ENCODE assay signal across 8 cellular contexts in genomic region chr4:118835896-118836762, GRCh38. TPM values are rescaled to one million over a fixed set of nuclear protein-coding genes. Genes with fewer than 3 reads are reported as not detected.
DNase-seq lines count a peak whose midpoint lies in the region; ATAC-seq, FAIRE-seq and TF ChIP-seq lines count a peak whose summit lies in the region.

TSS of gene SEC24D (minus strand) at chr4:118836126. CDS start at chr4:118833696, 2,430 bp downstream.

- peak within 1 kb of the TSS; percentile 96 for H3K9ac ChIP-seq in HepG2 (ENCODE audit: insufficient read depth, low read depth, low read length)

- in situ Hi-C loops in HepG2 (cut with HindIII; ENCODE audit: extremely low pct_ligation_motif_present, low pct_unique_long_range_greater_than_20kb), result no loop called here

- peaks cover 10% of the 10 kb centered on the region for H3K36me3 ChIP-seq in BJ (ENCODE audit: control insufficient read depth, insufficient read depth, low read length)
- H3K36me3 ChIP-seq in HepG2 (replicated peaks in 1 of 2; ENCODE audit: control insufficient read depth in 1 of 2, insufficient read depth in 2 of 2, low read length in 2 of 2), result peaks cover 0 to 20% of the 10 kb centered on the region in 2 experiments; a peak in 4 of 5 replicates

- H3K4me2 ChIP-seq in HepG2 (ENCODE audit: low read depth, low read length), result peak within 1 kb of the TSS; percentile 88

- TF ChIP-seq CTCF in BJ (IDR thresholded peaks at IDR 0.05; ENCODE audit: insufficient read depth, low read depth, low read length) (no peak), HepG2 (CRISPR knock-in tag; IDR thresholded peaks at IDR 0.05) (no peak)

- H3K4me3 ChIP-seq in BJ (ENCODE audit: low read depth, low read length), result peak within 1 kb of the TSS; percentile 93
- peak within 1 kb of the TSS; percentile 91 to 97 (median 96) for H3K4me3 ChIP-seq in HepG2 (replicated peaks in 1 of 3; ENCODE audit: insufficient read depth in 1 of 3, low read depth in 2 of 3, low read length in 3 of 3)

- H3K79me2 ChIP-seq in HepG2 (ENCODE audit: insufficient read depth, low read length), result peaks cover 42% of the 10 kb centered on the region

- H4K20me1 ChIP-seq in HepG2 (ENCODE audit: insufficient read depth, low read length), result peaks cover 2% of the 10 kb centered on the region; the same call in 1 of the 2 replicates

- no peaks in the 10 kb centered on the region for H3K27me3 ChIP-seq in BJ (ENCODE audit: control insufficient read depth, insufficient read depth, low read length)
- H3K27me3 ChIP-seq in HepG2 (ENCODE audit: control insufficient read depth in 1 of 2, insufficient read depth in 2 of 2, low read length in 2 of 2), result no peaks in the 10 kb centered on the region; a peak in 1 of 5 replicates

- no TSS peak for BruUV-seq in HepG2 (replicated peaks; lab: Mats Ljungman, UMichigan)

- peak; percentile 81 for TF ChIP-seq POLR2A in GM19099 (IDR thresholded peaks at IDR 0.05; ENCODE audit: extremely low read depth, insufficient read length, low read depth)
- TF ChIP-seq POLR2A in HepG2 (IDR thresholded peaks at IDR 0.05; ENCODE audit: insufficient read depth in 1 of 2, low read depth in 2 of 2, low read length in 2 of 2), result peak; percentile 66 to 79; a peak in 3 of 4 replicates

- no peak for FAIRE-seq in HepG2 (lab: Jason Lieb, UNC)

- intact Hi-C loops in HepG2 (cut with micrococcal nuclease; ENCODE audit: unreplicated experiment), result no loop called here

- peak within 1 kb of the TSS; percentile 84 for H3K27ac ChIP-seq in HepG2 (ENCODE audit: extremely low read length, insufficient read depth, low read length)

- TF ChIP-seq RAD21 in HepG2 (CRISPR knock-in tag; IDR thresholded peaks at IDR 0.05), result peak; percentile 57

- CTCF ChIA-PET in BJ (lab: Yijun Ruan, JAX), result interaction anchor here (2.9 to 3.0 kb wide), 2 partner anchors 11 to 29 kb away, joined by 10 to 15 read pairs; no protein-coding TSS in a partner anchor
- CTCF ChIA-PET in HepG2 (lab: Yijun Ruan, JAX; ENCODE audit: low intra/inter-chr PET ratio, low total read pairs), result no interaction called here

- peak; percentile 55 for ATAC-seq in HG03378 (IDR thresholded peaks at IDR 0.05; ENCODE audit: unreplicated experiment)
- peak; percentile 90 for ATAC-seq in HepG2

- TF ChIP-seq EP300 in HepG2 (IDR thresholded peaks at IDR 0.05; ENCODE audit: low read depth in 2 of 2, low read length in 2 of 2), result no peak
- no peak; the same call in 1 of the 2 replicates for TF ChIP-seq EP300 in HepG2 (CRISPR knock-in tag; IDR thresholded peaks at IDR 0.05; ENCODE audit: borderline replicate concordance)

- POLR2A ChIA-PET in BJ (lab: Charles Lee) (interaction anchor here (0.7 kb wide), 1 partner anchor 128 kb away, joined by 5 read pairs; no protein-coding TSS in a partner anchor), HepG2 (lab: Yijun Ruan, JAX) (interaction anchor here (0.8 to 1.9 kb wide), 5 partner anchors 9 to 464 kb away, joined by 3 to 6 read pairs (median 4); partner anchors contain the start of gene METTL14)

- no peaks in the 10 kb centered on the region for H3K9me3 ChIP-seq in HepG2 (ENCODE audit: low read length)

- peaks cover 43% of the 10 kb centered on the region for H3K4me1 ChIP-seq in HepG2 (ENCODE audit: insufficient read depth, low read length)

- no peak for DNase-seq in BJ (ENCODE audit: low read depth)
- DNase-seq in NCI-H510A (lab: John Stamatoyannopoulos, UW), result peak; percentile 67
- peak; percentile 70 to 72 for DNase-seq in activated CD4-positive, alpha-beta T cell treated with anti-CD3 and anti-CD28 coated beads, Interleukin-2, amount 50 U/mL, for 24 hours (ENCODE audit: low read depth in 1 of 2, low spot score in 1 of 2)
- DNase-seq in dermis blood vessel endothelial cell, result peak; percentile 92
- peak; percentile 73 for DNase-seq in HepG2 (ENCODE audit: low spot score)
- peak; percentile 86 for DNase-seq in stimulated activated CD4-positive, alpha-beta T cell treated with anti-CD3 and anti-CD28 coated beads, Interleukin-4, amount 100 ng/mL, for 1 hour

- 1% methylated on average over 46 of the region's 76 CpGs for WGBS in HepG2 (ENCODE audit: low lambda C conversion rate)

- H2AFZ ChIP-seq in HepG2 (ENCODE audit: low read length), result peak within 1 kb of the TSS; percentile 98

TF ChIP-seq in HepG2, 621 proteins besides CTCF, POLR2A, EP300 and RAD21 (continues in another document):
- no peak for TF ChIP-seq FIP1L1 (IDR thresholded peaks at IDR 0.05; ENCODE audit: borderline replicate concordance, insufficient read depth, low read depth, low read length)
- no peak for TF ChIP-seq NCOA1 (CRISPR knock-in tag; IDR thresholded peaks at IDR 0.05)
- TF ChIP-seq SNAI1 (CRISPR knock-in tag; IDR thresholded peaks at IDR 0.05; ENCODE audit: borderline replicate concordance), result no peak
- peak; percentile 82 for TF ChIP-seq ARID4A (CRISPR knock-in tag; IDR thresholded peaks at IDR 0.05; ENCODE audit: borderline replicate concordance)
- TF ChIP-seq NFIC (IDR thresholded peaks at IDR 0.05; ENCODE audit: low read length), result no peak
- TF ChIP-seq ZNF232 (CRISPR knock-in tag; IDR thresholded peaks at IDR 0.05; ENCODE audit: borderline replicate concordance), result no peak
- no peak for TF ChIP-seq RBAK (CRISPR knock-in tag; IDR thresholded peaks at IDR 0.05)
- no peak for TF ChIP-seq ZNF225 (CRISPR knock-in tag; IDR thresholded peaks at IDR 0.05)
- peak; percentile 87 for TF ChIP-seq ZNF430 (CRISPR knock-in tag; IDR thresholded peaks at IDR 0.05)
- 0 out of 2 replicates have a peak, but pooled peaks have one; percentile 54 for TF ChIP-seq ARNT2 (CRISPR knock-in tag; IDR thresholded peaks at IDR 0.05; ENCODE audit: low read depth)
- TF ChIP-seq ZNF329 (CRISPR knock-in tag; IDR thresholded peaks at IDR 0.05; ENCODE audit: low read depth), result peak; percentile 43; the same call in 1 of the 2 replicates

RNA-seq across cellular contexts. Expression of gene SEC24D, which starts in this region (rescaled TPM):
- polyA plus RNA-seq in BJ (2011; rRNA removed) (80.3 and 84.3 TPM in 2 replicates), HepG2 (2011; rRNA removed) (21.6 and 30.0 TPM in 2 replicates)
- polyA minus RNA-seq in BJ (2011; rRNA and poly(A)+ RNA removed), result 90.4 and 135 TPM in 2 replicates
- total RNA-seq in dermis blood vessel endothelial cell (43.6 and 65.5 TPM in 2 replicates), HepG2 (2016; rRNA removed; fragmentation: Illumina TruSeq; extraction: Trizol) (51.1 and 78.6 TPM in 2 replicates)
- total RNA-seq in HepG2 (2016; cell fraction: cytosol; rRNA removed; fragmentation: Illumina TruSeq; extraction: Trizol; ENCODE audit: low read depth), result 3.7 and 5.0 TPM in 2 replicates
- 48.9 and 73.2 TPM in 2 replicates for total RNA-seq in HepG2 (2016; cell fraction: insoluble cytoplasmic fraction; rRNA removed; fragmentation: Illumina TruSeq; extraction: Trizol)
- total RNA-seq in HepG2 (2016; cell fraction: membrane; rRNA removed; fragmentation: Illumina TruSeq; extraction: Trizol), result 14.9 and 16.7 TPM in 2 replicates
- 63.1 and 69.1 TPM in 2 replicates for total RNA-seq in HepG2 (2016; cell fraction: nucleus; rRNA removed; fragmentation: Illumina TruSeq; extraction: Trizol)
- 16.7 and 20.5 TPM in 2 replicates for polyA plus RNA-seq in HepG2 (2011; cell fraction: cytosol; rRNA removed)
- 34.6 and 53.4 TPM in 2 replicates for polyA plus RNA-seq in HepG2 (2011; cell fraction: nucleus; rRNA removed)
- 19.7 and 29.9 TPM in 2 replicates for polyA plus RNA-seq in HepG2 (2012)
- polyA plus RNA-seq in HepG2 (2016; cell fraction: cytosol; fragmentation: Illumina TruSeq; extraction: Trizol; ENCODE audit: low read depth), result 2.3 and 2.5 TPM in 2 replicates
- 64.1 and 66.0 TPM in 2 replicates for polyA plus RNA-seq in HepG2 (2016; cell fraction: insoluble cytoplasmic fraction; fragmentation: Illumina TruSeq; extraction: Trizol; ENCODE audit: low read depth)
- 5.7 and 8.1 TPM in 2 replicates for polyA plus RNA-seq in HepG2 (2016; cell fraction: membrane; fragmentation: Illumina TruSeq; extraction: Trizol; ENCODE audit: low read depth)
- 37.6 and 38.9 TPM in 2 replicates for polyA plus RNA-seq in HepG2 (2016; cell fraction: nucleus; fragmentation: Illumina TruSeq; extraction: Trizol; ENCODE audit: insufficient read depth, low read depth)
- 11.6 and 45.4 TPM in 2 replicates for polyA minus RNA-seq in HepG2 (2011; rRNA and poly(A)+ RNA removed; ENCODE audit: low replicate concordance)
- polyA minus RNA-seq in HepG2 (2011; cell fraction: cytosol; rRNA and poly(A)+ RNA removed), result 32.8 and 36.6 TPM in 2 replicates
- polyA minus RNA-seq in HepG2 (2011; cell fraction: nucleus; rRNA and poly(A)+ RNA removed), result 99.5 and 125 TPM in 2 replicates
